In genomic region chr1:164785841-164786534, GRCh38 we compare ENCODE assay signal across 12 cellular contexts.
DNase-seq lines count a peak whose midpoint lies in the region; ATAC-seq, FAIRE-seq and TF ChIP-seq lines count a peak whose summit lies in the region.
"Had no signal": no experiment of that assay in that cellular context is flagged by ENCODE, and none has a peak within 500 bp of the region (broad histone marks: within the 10 kb centered on the region; RNA-seq: fewer than 3 reads in every experiment).

No MANE protein-coding gene starts in this region.

- ATAC-seq in HG02798 (IDR thresholded peaks at IDR 0.05; ENCODE audit: poor library complexity, unreplicated experiment), result no peak

- H3K56ac ChIP-seq in H1 (replicated peaks; ENCODE audit: insufficient read length, low read depth, low read length), result no peak overlapping the region

- TF ChIP-seq CTCF in H1 (IDR thresholded peaks at IDR 0.05; ENCODE audit: control extremely low read depth in 1 of 3, insufficient read depth in 1 of 3, low read depth in 1 of 3, low read length in 3 of 3) (no peak), mesothelial cell of epicardium (IDR thresholded peaks at IDR 0.05; ENCODE audit: unreplicated experiment) (no peak)

- no peaks in the 10 kb centered on the region; the same call in 1 of the 2 replicates for H3K79me1 ChIP-seq in H1 (ENCODE audit: low read depth, low read length)

- no peak overlapping the region for H3K4ac ChIP-seq in H1 (replicated peaks; ENCODE audit: insufficient read length, low read depth, low read length)

- DNase-seq in NCI-H1105 treated with DMSO at 0.1 percent for 48 hours (lab: John Stamatoyannopoulos, UW) (peak; percentile 18), NCI-H1105 (lab: John Stamatoyannopoulos, UW) (no peak), H1 (ENCODE audit: low read depth in 1 of 2, low spot score in 2 of 2) (no peak), mesothelial cell of epicardium (ENCODE audit: low spot score in 2 of 2, unreplicated experiment in 2 of 2) (no peak)
- DNase-seq in activated CD4-positive, alpha-beta T cell treated with anti-CD3 and anti-CD28 coated beads for 4 hours, result no peak
- DNase-seq in activated CD4-positive, CD25-positive, alpha-beta regulatory T cell (lab: John Stamatoyannopoulos, UW), result no peak
- DNase-seq: activated CD8-positive, alpha-beta memory T cell treated with anti-CD3 and anti-CD28 coated beads, Interleukin-2, amount 50 U/mL, for 4 hours; brain microvascular endothelial cell; H7 had no signal

- H3K9ac ChIP-seq in H1 (replicated peaks in 1 of 4; ENCODE audit: extremely low read depth in 1 of 4, low read depth in 3 of 4, low read length in 3 of 4), result no peak overlapping the region

- no peaks in the 10 kb centered on the region for H3K9me3 Mint-ChIP-seq in mesothelial cell of epicardium

- no peak overlapping the region for H2BK20ac ChIP-seq in H1 (ENCODE audit: low read length)

- no peak for TF ChIP-seq POLR2A in H1 (IDR thresholded peaks at IDR 0.05; ENCODE audit: control extremely low read depth in 1 of 2, low read depth in 2 of 2, low read length in 2 of 2)

- TF ChIP-seq RAD21 in H1 (IDR thresholded peaks at IDR 0.05 in 1 of 2, conservative IDR thresholded peaks at IDR 0.05 in 1 of 2; ENCODE audit: low read depth in 2 of 2, low read length in 2 of 2), result no peak

- H3K36me3 Mint-ChIP-seq in mesothelial cell of epicardium, result no peaks in the 10 kb centered on the region

- peaks cover 5 to 6% of the 10 kb centered on the region in 2 experiments for H4K20me1 ChIP-seq in H1 (replicated peaks in 1 of 2; ENCODE audit: control insufficient read depth in 1 of 2, insufficient read depth in 2 of 2, low read length in 2 of 2)

- no peak overlapping the region for H3K14ac ChIP-seq in H1 (ENCODE audit: insufficient read length)

- H3K36me3 ChIP-seq in H1 (ENCODE audit: control insufficient read depth in 2 of 4, insufficient read depth in 4 of 4, low read length in 3 of 4) (no peaks in the 10 kb centered on the region; a peak in 1 of 8 replicates), urinary bladder (ENCODE audit: insufficient read depth) (no peaks in the 10 kb centered on the region)
- H3K36me3 ChIP-seq: brain microvascular endothelial cell had no signal

- FAIRE-seq in H1 (lab: Jason Lieb, UNC), result no peak
- FAIRE-seq: G401.6 had no signal

- no peaks in the 10 kb centered on the region for H3K9me3 ChIP-seq in H1 (ENCODE audit: insufficient read depth in 2 of 2, low read depth in 1 of 2, low read length in 1 of 2)

- no peak overlapping the region for H3K18ac ChIP-seq in H1 (ENCODE audit: extremely low read depth, low read length)

- no peak overlapping the region for H3K4me2 ChIP-seq in H1 (ENCODE audit: insufficient read depth in 1 of 2, low read depth in 2 of 2, low read length in 2 of 2)

- no peak for TF ChIP-seq EP300 in H1 (IDR thresholded peaks at IDR 0.05; ENCODE audit: borderline replicate concordance in 1 of 2, low read depth in 2 of 2, low read length in 2 of 2)

- no peaks in the 10 kb centered on the region for H3K23me2 ChIP-seq in H1 (ENCODE audit: low read depth, low read length)

- H2BK12ac ChIP-seq in H1 (ENCODE audit: low read depth, low read length), result no peak overlapping the region

- H2BK120ac ChIP-seq in H1 (replicated peaks; ENCODE audit: low read depth, low read length), result no peak overlapping the region

- no peak overlapping the region for H4K5ac ChIP-seq in H1 (ENCODE audit: insufficient read length, low read depth, low read length)

- no peak overlapping the region for H4K8ac ChIP-seq in H1 (ENCODE audit: extremely low read depth, insufficient read depth, low read length)

- H2BK5ac ChIP-seq in H1 (ENCODE audit: low read depth, low read length), result 0 out of 2 replicates have a peak overlapping the region, but pooled peaks have one; percentile 61

- H3K4me3 Mint-ChIP-seq in mesothelial cell of epicardium, result no peak overlapping the region

- WGBS in H1 (ENCODE audit: extremely low coverage in 1 of 2, insufficient coverage in 1 of 2, insufficient read length in 1 of 2, insufficient replicate concordance in 2 of 2, low coverage in 1 of 2, low lambda C conversion rate in 2 of 2, missing lambda C conversion rate in 1 of 2), 2 experiments, result 80% methylated on average over 6 of the region's 6 CpGs; no CpG with 5 or more reads in 1 of the 2 experiments
- 48% methylated on average over 6 of the region's 6 CpGs for WGBS in urinary bladder

- H3K27me3 Mint-ChIP-seq in mesothelial cell of epicardium (ENCODE audit: low read depth), result no peaks in the 10 kb centered on the region

- no peak overlapping the region for H2AFZ ChIP-seq in H1 (ENCODE audit: low read length)

- no peak overlapping the region for H4K91ac ChIP-seq in H1 (replicated peaks; ENCODE audit: insufficient read length, low read length)

- H3K27ac Mint-ChIP-seq in mesothelial cell of epicardium, result peak overlapping the region; percentile 95

- H3K4me1 ChIP-seq in H1 (replicated peaks in 1 of 4; ENCODE audit: control insufficient read depth in 3 of 4, insufficient read depth in 4 of 4, low read length in 3 of 4), result peaks cover 0 to 15% (median 5%) of the 10 kb centered on the region in 4 experiments; a peak in 5 of 7 replicates
- no peaks in the 10 kb centered on the region for H3K4me1 ChIP-seq in urinary bladder (ENCODE audit: insufficient read depth)

- H3K4me3 ChIP-seq in H1 (ENCODE audit: extremely low read depth in 1 of 4, insufficient read depth in 2 of 4, low read depth in 3 of 4, low read length in 4 of 4) (no peak overlapping the region), urinary bladder (ENCODE audit: low read depth, low read length) (no peak overlapping the region)

- H2BK15ac ChIP-seq in H1 (ENCODE audit: low read length), result no peak overlapping the region

- H3K27ac ChIP-seq in H1 (ENCODE audit: low read depth, low read length) (no peak overlapping the region), urinary bladder (ENCODE audit: low read depth) (peak overlapping the region; percentile 33)

- H2AK5ac ChIP-seq in H1 (ENCODE audit: low read depth, low read length), result no peak overlapping the region

- CTCF ChIA-PET in H1 (lab: Charles Lee; ENCODE audit: partially characterized antibody), result interaction anchor here (0.5 to 10.2 kb wide), 19 partner anchors 10 to 1258 kb away, joined by 3 to 88 read pairs (median 4); no protein-coding TSS in a partner anchor

- POLR2A ChIA-PET in H1 (lab: Charles Lee; ENCODE audit: partially characterized antibody), result interaction anchor here (0.5 kb wide), 1 partner anchor 20 kb away, joined by 5 read pairs; no protein-coding TSS in a partner anchor

- H3K79me2 ChIP-seq in H1 (ENCODE audit: control insufficient read depth in 1 of 2, insufficient read depth in 2 of 2, low read length in 2 of 2), result peaks cover 5 to 64% of the 10 kb centered on the region in 2 experiments; a peak in 3 of 4 replicates

- H3K27me3 ChIP-seq in H1 (replicated peaks in 1 of 4; ENCODE audit: control insufficient read depth in 3 of 4, extremely low read depth in 1 of 4, insufficient read depth in 3 of 4, low read length in 3 of 4), result no peaks in the 10 kb centered on the region
- H3K27me3 ChIP-seq: brain microvascular endothelial cell had no signal

- H3K23ac ChIP-seq in H1 (ENCODE audit: insufficient read length), result no peak overlapping the region

- H3K4me1 Mint-ChIP-seq in mesothelial cell of epicardium, result peaks cover 96% of the 10 kb centered on the region

TF ChIP-seq in H1, 55 proteins besides CTCF, POLR2A, EP300 and RAD21 (continues in another document):
- TF ChIP-seq E2F6 (IDR thresholded peaks at IDR 0.05), result no peak
- no peak for TF ChIP-seq HDAC6 (IDR thresholded peaks at IDR 0.05; ENCODE audit: low read depth, low read length)
- TF ChIP-seq CBX8 (IDR thresholded peaks at IDR 0.05; ENCODE audit: borderline replicate concordance, low read depth, low read length), result no peak
- no peak for TF ChIP-seq NRF1 (IDR thresholded peaks at IDR 0.05; ENCODE audit: low read depth, low read length)
- no peak for TF ChIP-seq BACH1 (IDR thresholded peaks at IDR 0.05; ENCODE audit: low read length)
